Comparison of ENCODE assay signal across 1 cellular context in the genomic region with DNA sequence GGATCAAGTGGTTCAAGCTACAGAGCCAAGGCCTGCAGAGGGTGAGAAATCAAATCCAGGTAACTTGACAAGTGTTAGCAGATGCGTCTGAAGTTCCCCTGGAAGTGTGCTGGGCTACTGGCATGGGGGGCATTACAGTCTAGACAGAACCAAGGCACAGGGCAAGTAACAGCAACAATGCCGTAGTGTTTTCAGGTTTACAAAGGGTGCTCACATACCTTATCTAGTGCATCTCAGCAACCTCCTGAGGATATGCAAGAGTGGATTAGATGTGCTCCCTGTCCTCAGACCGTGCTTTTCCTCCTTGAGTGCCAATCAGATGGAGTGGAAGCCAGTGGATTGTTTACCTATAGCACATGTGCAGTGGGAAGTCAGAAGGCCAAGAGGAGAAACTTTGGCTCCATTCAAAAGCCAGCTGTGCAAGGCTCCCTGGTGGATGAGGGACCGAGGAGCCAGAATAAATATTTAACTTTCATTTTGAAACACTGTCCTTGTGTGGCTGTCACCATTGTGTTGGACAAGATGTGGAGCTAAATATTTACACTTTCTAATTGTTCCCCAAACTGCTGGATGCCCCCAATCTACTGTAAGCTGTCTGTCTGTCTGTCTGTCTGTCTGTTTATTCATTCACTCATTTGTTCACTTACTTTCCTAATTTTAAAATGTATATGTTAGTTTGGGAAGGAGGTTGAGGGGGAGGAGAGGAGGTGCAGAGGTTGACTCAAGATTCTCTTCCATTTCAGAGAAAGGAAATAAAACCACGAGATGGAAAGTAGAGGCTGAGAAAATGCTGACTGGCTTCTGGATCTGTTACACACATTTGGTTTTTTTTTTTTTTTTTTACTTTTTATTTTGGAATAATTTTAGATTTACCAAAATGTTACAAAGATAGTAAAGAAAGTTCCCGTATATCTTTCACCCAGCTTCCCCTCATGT.
TF ChIP-seq lines count a peak whose summit lies in the region.

No MANE protein-coding gene starts in this region.

TF ChIP-seq in HepG2, 621 proteins besides CTCF, POLR2A, EP300 and RAD21 (continued from another document and continues in another):
- TF ChIP-seq ZSCAN22 (CRISPR knock-in tag; IDR thresholded peaks at IDR 0.05) (peak; percentile 99), HNRNPL (IDR thresholded peaks at IDR 0.05; ENCODE audit: low read depth, low read length) (no peak), ZNF564 (CRISPR knock-in tag; IDR thresholded peaks at IDR 0.05) (no peak), ZFAT (CRISPR knock-in tag; conservative IDR thresholded peaks at IDR 0.05) (no peak), REL (CRISPR knock-in tag; conservative IDR thresholded peaks at IDR 0.05) (no peak), FOXO1 (CRISPR knock-in tag; IDR thresholded peaks at IDR 0.05) (peak; percentile 26; the same call in 1 of the 2 replicates), RFXAP (CRISPR knock-in tag; IDR thresholded peaks at IDR 0.05; ENCODE audit: borderline replicate concordance) (no peak), KLF12 (CRISPR knock-in tag; IDR thresholded peaks at IDR 0.05; ENCODE audit: borderline replicate concordance) (no peak), DPF2 (CRISPR knock-in tag; IDR thresholded peaks at IDR 0.05; ENCODE audit: borderline replicate concordance, low read depth) (0 out of 2 replicates have a peak, but pooled peaks have one; percentile 50), ZNF263 (CRISPR knock-in tag; IDR thresholded peaks at IDR 0.05) (peak; percentile 90), ZBTB43 (CRISPR knock-in tag; conservative IDR thresholded peaks at IDR 0.05) (no peak), ZNF563 (CRISPR knock-in tag; IDR thresholded peaks at IDR 0.05) (no peak), ZNF766 (CRISPR knock-in tag; IDR thresholded peaks at IDR 0.05; ENCODE audit: borderline replicate concordance) (no peak), ZNF550 (CRISPR knock-in tag; IDR thresholded peaks at IDR 0.05; ENCODE audit: borderline replicate concordance) (no peak), SAFB2 (CRISPR knock-in tag; IDR thresholded peaks at IDR 0.05; ENCODE audit: borderline replicate concordance, low read depth) (no peak), ZNF350 (CRISPR knock-in tag; IDR thresholded peaks at IDR 0.05; ENCODE audit: borderline replicate concordance, low read depth) (0 out of 2 replicates have a peak, but pooled peaks have one; percentile 45), ZMYM3 (CRISPR knock-in tag; IDR thresholded peaks at IDR 0.05) (no peak), CEBPG (CRISPR knock-in tag; IDR thresholded peaks at IDR 0.05) (0 out of 2 replicates have a peak, but pooled peaks have one; percentile 3), ZNF503 (CRISPR knock-in tag; IDR thresholded peaks at IDR 0.05) (0 out of 2 replicates have a peak, but pooled peaks have one; percentile 43), ZNF253 (CRISPR knock-in tag; IDR thresholded peaks at IDR 0.05; ENCODE audit: borderline replicate concordance) (no peak), ARNT2 (CRISPR knock-in tag; IDR thresholded peaks at IDR 0.05; ENCODE audit: low read depth) (no peak), MAX (IDR thresholded peaks at IDR 0.05) (peak; percentile 78), ZNF850 (CRISPR knock-in tag; conservative IDR thresholded peaks at IDR 0.05) (no peak), ZNF619 (CRISPR knock-in tag; IDR thresholded peaks at IDR 0.05) (no peak), ZNF615 (CRISPR knock-in tag; IDR thresholded peaks at IDR 0.05; ENCODE audit: borderline replicate concordance) (no peak), SRY (CRISPR knock-in tag; IDR thresholded peaks at IDR 0.05) (no peak), LCORL (IDR thresholded peaks at IDR 0.05) (0 out of 2 replicates have a peak, but pooled peaks have one; percentile 37), LCORL (CRISPR knock-in tag; IDR thresholded peaks at IDR 0.05) (no peak), JUNB (CRISPR knock-in tag; IDR thresholded peaks at IDR 0.05; ENCODE audit: borderline replicate concordance) (peak; percentile 45; the same call in 1 of the 2 replicates), CREB1 (IDR thresholded peaks at IDR 0.05) (no peak), CREB1 (CRISPR knock-in tag; IDR thresholded peaks at IDR 0.05) (0 out of 2 replicates have a peak, but pooled peaks have one; percentile 20), ZNF225 (CRISPR knock-in tag; IDR thresholded peaks at IDR 0.05) (no peak), ZNF18 (CRISPR knock-in tag; IDR thresholded peaks at IDR 0.05; ENCODE audit: insufficient replicate concordance) (no peak), ZNF256 (CRISPR knock-in tag; conservative IDR thresholded peaks at IDR 0.05) (no peak), PHF5A (CRISPR knock-in tag; IDR thresholded peaks at IDR 0.05; ENCODE audit: low read depth, unreplicated experiment) (no peak)
- TF ChIP-seq, protein P1, sequence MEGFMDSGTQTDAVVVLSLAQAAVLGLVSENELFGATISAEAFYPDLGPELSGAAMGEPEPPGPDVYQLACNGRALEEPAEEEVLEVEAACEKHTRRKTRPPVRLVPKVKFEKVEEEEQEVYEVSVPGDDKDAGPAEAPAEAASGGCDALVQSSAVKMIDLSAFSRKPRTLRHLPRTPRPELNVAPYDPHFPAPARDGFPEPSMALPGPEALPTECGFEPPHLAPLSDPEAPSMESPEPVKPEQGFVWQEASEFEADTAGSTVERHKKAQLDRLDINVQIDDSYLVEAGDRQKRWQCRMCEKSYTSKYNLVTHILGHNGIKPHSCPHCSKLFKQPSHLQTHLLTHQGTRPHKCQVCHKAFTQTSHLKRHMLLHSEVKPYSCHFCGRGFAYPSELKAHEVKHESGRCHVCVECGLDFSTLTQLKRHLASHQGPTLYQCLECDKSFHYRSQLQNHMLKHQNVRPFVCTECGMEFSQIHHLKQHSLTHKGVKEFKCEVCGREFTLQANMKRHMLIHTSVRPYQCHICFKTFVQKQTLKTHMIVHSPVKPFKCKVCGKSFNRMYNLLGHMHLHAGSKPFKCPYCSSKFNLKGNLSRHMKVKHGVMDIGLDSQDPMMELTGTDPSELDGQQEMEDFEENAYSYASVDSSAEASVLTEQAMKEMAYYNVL (CRISPR knock-in tag; IDR thresholded peaks at IDR 0.05; ENCODE audit: borderline replicate concordance): peak; percentile 92
- TF ChIP-seq, protein P2, sequence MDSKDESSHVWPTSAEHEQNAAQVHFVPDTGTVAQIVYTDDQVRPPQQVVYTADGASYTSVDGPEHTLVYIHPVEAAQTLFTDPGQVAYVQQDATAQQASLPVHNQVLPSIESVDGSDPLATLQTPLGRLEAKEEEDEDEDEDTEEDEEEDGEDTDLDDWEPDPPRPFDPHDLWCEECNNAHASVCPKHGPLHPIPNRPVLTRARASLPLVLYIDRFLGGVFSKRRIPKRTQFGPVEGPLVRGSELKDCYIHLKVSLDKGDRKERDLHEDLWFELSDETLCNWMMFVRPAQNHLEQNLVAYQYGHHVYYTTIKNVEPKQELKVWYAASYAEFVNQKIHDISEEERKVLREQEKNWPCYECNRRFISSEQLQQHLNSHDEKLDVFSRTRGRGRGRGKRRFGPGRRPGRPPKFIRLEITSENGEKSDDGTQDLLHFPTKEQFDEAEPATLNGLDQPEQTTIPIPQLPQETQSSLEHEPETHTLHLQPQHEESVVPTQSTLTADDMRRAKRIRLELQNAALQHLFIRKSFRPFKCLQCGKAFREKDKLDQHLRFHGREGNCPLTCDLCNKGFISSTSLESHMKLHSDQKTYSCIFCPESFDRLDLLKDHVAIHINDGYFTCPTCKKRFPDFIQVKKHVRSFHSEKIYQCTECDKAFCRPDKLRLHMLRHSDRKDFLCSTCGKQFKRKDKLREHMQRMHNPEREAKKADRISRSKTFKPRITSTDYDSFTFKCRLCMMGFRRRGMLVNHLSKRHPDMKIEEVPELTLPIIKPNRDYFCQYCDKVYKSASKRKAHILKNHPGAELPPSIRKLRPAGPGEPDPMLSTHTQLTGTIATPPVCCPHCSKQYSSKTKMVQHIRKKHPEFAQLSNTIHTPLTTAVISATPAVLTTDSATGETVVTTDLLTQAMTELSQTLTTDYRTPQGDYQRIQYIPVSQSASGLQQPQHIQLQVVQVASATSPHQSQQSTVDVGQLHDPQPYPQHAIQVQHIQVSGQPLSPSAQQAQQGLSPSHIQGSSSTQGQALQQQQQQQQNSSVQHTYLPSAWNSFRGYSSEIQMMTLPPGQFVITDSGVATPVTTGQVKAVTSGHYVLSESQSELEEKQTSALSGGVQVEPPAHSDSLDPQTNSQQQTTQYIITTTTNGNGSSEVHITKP (CRISPR knock-in tag; IDR thresholded peaks at IDR 0.05; ENCODE audit: low read depth): no peak
- TF ChIP-seq, protein P3, sequence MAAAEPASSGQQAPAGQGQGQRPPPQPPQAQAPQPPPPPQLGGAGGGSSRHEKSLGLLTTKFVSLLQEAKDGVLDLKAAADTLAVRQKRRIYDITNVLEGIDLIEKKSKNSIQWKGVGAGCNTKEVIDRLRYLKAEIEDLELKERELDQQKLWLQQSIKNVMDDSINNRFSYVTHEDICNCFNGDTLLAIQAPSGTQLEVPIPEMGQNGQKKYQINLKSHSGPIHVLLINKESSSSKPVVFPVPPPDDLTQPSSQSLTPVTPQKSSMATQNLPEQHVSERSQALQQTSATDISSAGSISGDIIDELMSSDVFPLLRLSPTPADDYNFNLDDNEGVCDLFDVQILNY (CRISPR knock-in tag; conservative IDR thresholded peaks at IDR 0.05): no peak
- TF ChIP-seq, protein P4, sequence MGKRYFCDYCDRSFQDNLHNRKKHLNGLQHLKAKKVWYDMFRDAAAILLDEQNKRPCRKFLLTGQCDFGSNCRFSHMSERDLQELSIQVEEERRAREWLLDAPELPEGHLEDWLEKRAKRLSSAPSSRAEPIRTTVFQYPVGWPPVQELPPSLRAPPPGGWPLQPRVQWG (CRISPR knock-in tag; IDR thresholded peaks at IDR 0.05; ENCODE audit: borderline replicate concordance, low read depth): no peak
- TF ChIP-seq, protein P5, sequence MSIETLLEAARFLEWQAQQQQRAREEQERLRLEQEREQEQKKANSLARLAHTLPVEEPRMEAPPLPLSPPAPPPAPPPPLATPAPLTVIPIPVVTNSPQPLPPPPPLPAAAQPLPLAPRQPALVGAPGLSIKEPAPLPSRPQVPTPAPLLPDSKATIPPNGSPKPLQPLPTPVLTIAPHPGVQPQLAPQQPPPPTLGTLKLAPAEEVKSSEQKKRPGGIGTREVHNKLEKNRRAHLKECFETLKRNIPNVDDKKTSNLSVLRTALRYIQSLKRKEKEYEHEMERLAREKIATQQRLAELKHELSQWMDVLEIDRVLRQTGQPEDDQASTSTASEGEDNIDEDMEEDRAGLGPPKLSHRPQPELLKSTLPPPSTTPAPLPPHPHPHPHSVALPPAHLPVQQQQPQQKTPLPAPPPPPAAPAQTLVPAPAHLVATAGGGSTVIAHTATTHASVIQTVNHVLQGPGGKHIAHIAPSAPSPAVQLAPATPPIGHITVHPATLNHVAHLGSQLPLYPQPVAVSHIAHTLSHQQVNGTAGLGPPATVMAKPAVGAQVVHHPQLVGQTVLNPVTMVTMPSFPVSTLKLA (IDR thresholded peaks at IDR 0.05): 0 out of 2 replicates have a peak, but pooled peaks have one; percentile 12
- TF ChIP-seq, protein P6, sequence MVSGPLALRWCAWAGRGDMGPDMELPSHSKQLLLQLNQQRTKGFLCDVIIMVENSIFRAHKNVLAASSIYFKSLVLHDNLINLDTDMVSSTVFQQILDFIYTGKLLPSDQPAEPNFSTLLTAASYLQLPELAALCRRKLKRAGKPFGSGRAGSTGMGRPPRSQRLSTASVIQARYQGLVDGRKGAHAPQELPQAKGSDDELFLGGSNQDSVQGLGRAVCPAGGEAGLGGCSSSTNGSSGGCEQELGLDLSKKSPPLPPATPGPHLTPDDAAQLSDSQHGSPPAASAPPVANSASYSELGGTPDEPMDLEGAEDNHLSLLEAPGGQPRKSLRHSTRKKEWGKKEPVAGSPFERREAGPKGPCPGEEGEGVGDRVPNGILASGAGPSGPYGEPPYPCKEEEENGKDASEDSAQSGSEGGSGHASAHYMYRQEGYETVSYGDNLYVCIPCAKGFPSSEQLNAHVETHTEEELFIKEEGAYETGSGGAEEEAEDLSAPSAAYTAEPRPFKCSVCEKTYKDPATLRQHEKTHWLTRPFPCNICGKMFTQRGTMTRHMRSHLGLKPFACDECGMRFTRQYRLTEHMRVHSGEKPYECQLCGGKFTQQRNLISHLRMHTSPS (CRISPR knock-in tag; IDR thresholded peaks at IDR 0.05; ENCODE audit: low read depth): no peak
